10 cellular contexts compared by ENCODE assay signal in the genomic region with DNA sequence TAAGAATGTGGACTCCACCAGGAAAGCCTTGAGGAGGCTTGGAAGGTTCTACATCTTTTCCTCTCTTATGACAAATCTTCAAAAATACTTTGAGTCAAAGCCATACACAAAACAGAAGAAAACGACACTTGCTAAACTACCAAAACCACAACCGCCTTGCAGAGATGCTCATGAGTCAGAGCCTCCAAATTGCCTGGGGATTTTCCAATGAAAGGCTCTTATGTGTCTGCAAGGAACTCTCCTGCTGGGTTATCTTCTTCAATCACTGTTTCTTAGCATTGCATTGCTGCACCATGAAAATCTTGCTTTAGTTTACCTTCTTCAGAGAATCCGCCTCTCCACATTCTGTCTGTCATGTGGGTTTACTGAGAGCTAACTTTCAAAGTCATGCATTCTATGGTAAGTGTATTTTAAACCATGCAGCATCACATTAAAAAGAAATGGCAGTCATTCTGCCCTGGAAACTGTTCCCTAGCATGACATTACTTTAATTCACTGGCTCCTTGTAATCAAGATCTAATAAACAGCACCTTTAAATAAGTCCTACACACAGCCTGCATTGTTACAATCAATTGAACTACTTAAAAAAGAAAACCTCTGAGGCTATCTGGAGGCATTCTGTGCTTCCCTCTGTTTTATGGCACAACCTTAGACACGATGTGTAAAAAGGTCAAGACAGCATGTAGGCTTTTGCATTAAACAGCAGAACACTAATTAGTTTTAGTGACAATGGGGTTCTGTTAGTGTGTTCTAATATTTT.
A peak's percentile ranks its signal among the peaks of the same experiment; 100 is the strongest.
DNase-seq lines count a peak whose midpoint lies in the region; ATAC-seq and TF ChIP-seq lines count a peak whose summit lies in the region.
"Had no signal": no experiment of that assay in that cellular context is flagged by ENCODE, and none has a peak within 500 bp of the region (broad histone marks: within the 10 kb centered on the region; RNA-seq: fewer than 3 reads in every experiment).

No MANE protein-coding gene starts in this region.

- no peaks in the 10 kb centered on the region for H3K4me1 ChIP-seq in Panc1 (ENCODE audit: control insufficient read depth, insufficient read depth, low read length)
- H3K4me1 ChIP-seq in psoas muscle, result no peaks in the 10 kb centered on the region

- POLR2A ChIA-PET in Panc1 (lab: Charles Lee), result no interaction called here

- H3K27ac ChIP-seq in Panc1 (ENCODE audit: low read length) (no peak overlapping the region), psoas muscle (no peak overlapping the region)

- intact Hi-C loops in Panc1 (cut with micrococcal nuclease; ENCODE audit: unreplicated experiment) (no loop called here), Right ventricle myocardium superior (cut with DNase I) (no loop called here), psoas muscle (cut with DNase I) (no loop called here)

- 61 to 68% (median 63%) methylated on average over 4 of the region's 4 CpGs for WGBS in psoas muscle, 3 donors

- in situ Hi-C loops in Panc1 (cut with HindIII; ENCODE audit: low pct_unique_long_range_greater_than_20kb, low sequenced_read_pairs), result no loop called here

- TF ChIP-seq CTCF in Panc1 (IDR thresholded peaks at IDR 0.05) (no peak), psoas muscle (IDR thresholded peaks at IDR 0.05) (no peak)

- H3K9me3 ChIP-seq in Panc1 (ENCODE audit: control insufficient read depth, insufficient read depth, low read depth, low read length) (no peaks in the 10 kb centered on the region), psoas muscle (no peaks in the 10 kb centered on the region)

- no peaks in the 10 kb centered on the region for H3K36me3 ChIP-seq in Panc1 (ENCODE audit: control insufficient read depth, insufficient read depth, low read length)
- H3K36me3 ChIP-seq in psoas muscle (ENCODE audit: insufficient read depth in 1 of 2, low read depth in 1 of 2), result no peaks in the 10 kb centered on the region

- ATAC-seq in GM21786 (IDR thresholded peaks at IDR 0.05; ENCODE audit: unreplicated experiment) (peak; percentile 66), Panc1 (peak; percentile 82), Right ventricle myocardium superior (ENCODE audit: poor library complexity) (no peak), psoas muscle (no peak)

- H3K4me3 ChIP-seq in Panc1 (ENCODE audit: low read depth in 2 of 2, low read length in 2 of 2), result no peak overlapping the region
- no peak overlapping the region for H3K4me3 ChIP-seq in psoas muscle

- no TSS peak for BruUV-seq in Panc1 (replicated peaks; lab: Mats Ljungman, UMichigan)

- CTCF ChIA-PET in Panc1 (lab: Charles Lee), result interaction anchor here (0.7 kb wide), 1 partner anchor 562 kb away, joined by 12 read pairs; no protein-coding TSS in a partner anchor

- H3K27me3 ChIP-seq in Panc1 (ENCODE audit: control insufficient read depth, insufficient read depth, low read length) (peaks cover 11% of the 10 kb centered on the region), psoas muscle (ENCODE audit: insufficient read depth in 3 of 3, low read length in 2 of 3) (no peaks in the 10 kb centered on the region)

- DNase-seq in AG20443 (ENCODE audit: low spot score) (peak; percentile 81), Panc1 (ENCODE audit: low read depth, low spot score) (no peak), fibroblast of the conjunctiva (ENCODE audit: low read depth) (peak; percentile 17), Right ventricle myocardium superior (no peak), SHP77 (lab: John Stamatoyannopoulos, UW) (no peak), psoas muscle (no peak)
- no peak for DNase-seq in stimulated activated naive CD4-positive, alpha-beta T cell treated with Interleukin-2 at 50 U/mL for 16 hours (lab: John Stamatoyannopoulos, UW)
- DNase-seq: DND-41; stimulated activated CD4-positive, alpha-beta T cell treated with anti-CD3 and anti-CD28 coated beads, Interleukin-2, amount 100 ng/mL, for 24 hours had no signal

Comparison
In these comparisons a context has a peak if more than half of its experiments do, and no peak if none do; other contexts are left out.
1. DNase-seq: peak in AG20443 (single experiment) and fibroblast of the conjunctiva (single experiment); none in Panc1 (single experiment), Right ventricle myocardium superior (single experiment), stimulated activated naive CD4-positive, alpha-beta T cell treated with Interleukin-2 at 50 U/mL for 16 hours (single experiment), SHP77 (0 of 2) and psoas muscle (0 of 2).
2. ATAC-seq: peak in GM21786 (single experiment) and Panc1 (single experiment); none in Right ventricle myocardium superior (single experiment) and psoas muscle (0 of 4).